ENCODE assay signal across 9 cellular contexts in the genomic region with DNA sequence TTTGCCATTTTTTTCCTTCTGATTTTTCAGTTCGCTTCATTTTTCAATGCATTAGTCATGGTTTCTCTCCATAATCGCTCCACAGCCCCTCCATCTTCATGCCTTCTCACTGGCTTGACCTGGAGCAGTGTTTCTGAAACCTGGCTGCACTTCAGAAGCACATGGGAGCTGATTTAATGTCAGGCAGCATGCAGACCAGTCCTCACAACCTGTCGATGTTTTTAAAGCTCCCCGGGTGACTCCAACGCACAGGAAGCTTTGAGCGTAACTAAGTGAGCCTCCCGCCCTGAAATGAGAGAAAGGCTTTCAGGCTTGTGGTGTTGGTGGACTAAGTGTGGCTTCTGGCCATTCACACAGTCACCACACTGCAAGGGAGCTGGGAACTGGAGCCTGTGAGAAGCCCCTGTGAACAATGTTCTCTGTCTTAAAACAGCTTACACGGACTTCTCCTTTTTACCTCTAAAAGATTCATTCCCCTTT. TPM values are rescaled to one million over a fixed set of nuclear protein-coding genes. Genes with fewer than 3 reads are reported as not detected.
DNase-seq lines count a peak whose midpoint lies in the region; ATAC-seq and TF ChIP-seq lines count a peak whose summit lies in the region.
"Had no signal": no experiment of that assay in that cellular context is flagged by ENCODE, and none has a peak within 500 bp of the region (broad histone marks: within the 10 kb centered on the region; RNA-seq: fewer than 3 reads in every experiment).

No MANE protein-coding gene starts in this region.

- H3K4me1 Mint-ChIP-seq in activated CD8-positive, alpha-beta T cell treated with anti-CD3 and anti-CD28 coated beads for 36 hours (ENCODE audit: low read depth): peaks cover 2% of the 10 kb centered on the region

- H3K4me3 Mint-ChIP-seq in activated CD8-positive, alpha-beta T cell treated with anti-CD3 and anti-CD28 coated beads for 36 hours: no peak overlapping the region

- ATAC-seq in activated CD8-positive, alpha-beta T cell treated with anti-CD3 and anti-CD28 coated beads for 36 hours: peak; percentile 45
- no peak for ATAC-seq in GM18520 (IDR thresholded peaks at IDR 0.05; ENCODE audit: unreplicated experiment)

- intact Hi-C loops in activated CD8-positive, alpha-beta T cell treated with anti-CD3 and anti-CD28 coated beads for 36 hours (cut with micrococcal nuclease): no loop called here

- POLR2A ChIA-PET in activated CD8-positive, alpha-beta T cell treated with anti-CD3 and anti-CD28 coated beads for 36 hours (lab: Charles Lee): interaction anchor here (1.0 to 1.2 kb wide), 2 partner anchors 22 to 30 kb away, joined by 3 to 4 read pairs; no protein-coding TSS in a partner anchor

- H3K27ac ChIP-seq in HL-60 (replicated peaks): peak overlapping the region; percentile 24; the same call in 1 of the 2 replicates

- no peaks in the 10 kb centered on the region for H3K36me3 Mint-ChIP-seq in activated CD8-positive, alpha-beta T cell treated with anti-CD3 and anti-CD28 coated beads for 36 hours (ENCODE audit: low read depth)

- H3K4me3 ChIP-seq in HL-60 (replicated peaks; ENCODE audit: insufficient read depth, low read length): no peak overlapping the region

- H3K27ac Mint-ChIP-seq in activated CD8-positive, alpha-beta T cell treated with anti-CD3 and anti-CD28 coated beads for 36 hours: no peak overlapping the region

- H3K27me3 ChIP-seq in HL-60 (ENCODE audit: insufficient read depth, poor library complexity, severe bottlenecking): no peaks in the 10 kb centered on the region

- DNase-seq in COLO829 (ENCODE audit: low spot score) (peak; percentile 66), HL-60 (ENCODE audit: low read depth in 1 of 2, low spot score in 1 of 2) (peak in 1 of 2 experiments; percentile 16), left kidney (ENCODE audit: low read depth, low spot score) (peak; percentile 94), activated gamma-delta T cell (lab: John Stamatoyannopoulos, UW) (no peak), activated gamma-delta T cell treated with Interleukin-2 at 50 U/mL for 16 hours (no peak), C1 segment of cervical spinal cord (lab: John Stamatoyannopoulos, UW) (no peak)
- DNase-seq in activated CD8-positive, alpha-beta T cell treated with anti-CD3 and anti-CD28 coated beads for 36 hours: peak; percentile 15
- DNase-seq: activated CD4-positive, alpha-beta T cell treated with anti-CD3 and anti-CD28 coated beads for 48 hours had no signal

- H3K9me3 Mint-ChIP-seq in activated CD8-positive, alpha-beta T cell treated with anti-CD3 and anti-CD28 coated beads for 36 hours: no peaks in the 10 kb centered on the region

- no peaks in the 10 kb centered on the region for H3K27me3 Mint-ChIP-seq in activated CD8-positive, alpha-beta T cell treated with anti-CD3 and anti-CD28 coated beads for 36 hours

- TF ChIP-seq CTCF in HL-60 (IDR thresholded peaks at IDR 0.05; ENCODE audit: insufficient read depth, low read length): no peak
- TF ChIP-seq CTCF in activated CD8-positive, alpha-beta T cell treated with anti-CD3 and anti-CD28 coated beads for 36 hours (IDR thresholded peaks at IDR 0.05): no peak

- CTCF ChIA-PET in activated CD8-positive, alpha-beta T cell treated with anti-CD3 and anti-CD28 coated beads for 36 hours (lab: Charles Lee): interaction anchor here (1.3 kb wide), 1 partner anchor 8 kb away, joined by 3 read pairs; no protein-coding TSS in a partner anchor

RNA-seq across cellular contexts. Expression of a gene that starts 16.8 kb away (rescaled TPM):
- 10 to 100 TPM; 45.0 to 45.1 TPM for total RNA-seq in activated CD8-positive, alpha-beta T cell treated with anti-CD3 and anti-CD28 coated beads for 36 hours

RNA-seq across cellular contexts. Expression of a gene that starts 31.7 kb away (rescaled TPM):
- total RNA-seq in activated CD8-positive, alpha-beta T cell treated with anti-CD3 and anti-CD28 coated beads for 36 hours: 1 to 10 TPM; 8.7 to 9.1 TPM

RNA-seq across cellular contexts. Expression of a gene that starts 31.9 kb away (rescaled TPM):
- 10 to 100 TPM; 28.5 to 29.7 TPM for total RNA-seq in activated CD8-positive, alpha-beta T cell treated with anti-CD3 and anti-CD28 coated beads for 36 hours

RNA-seq across cellular contexts. Expression of a gene that starts 37.7 kb away (rescaled TPM):
- 1 to 10 TPM in 1 of 2 experiments, under 1 TPM in 1; 0.76 to 1.1 TPM for total RNA-seq in activated CD8-positive, alpha-beta T cell treated with anti-CD3 and anti-CD28 coated beads for 36 hours

Comparison
In these comparisons a context has a peak if more than half of its experiments do, and no peak if none do; other contexts are left out.
1. DNase-seq: peak in COLO829 (single experiment), activated CD8-positive, alpha-beta T cell treated with anti-CD3 and anti-CD28 coated beads for 36 hours (single experiment) and left kidney (single experiment); none in activated gamma-delta T cell (single experiment), activated gamma-delta T cell treated with Interleukin-2 at 50 U/mL for 16 hours (single experiment) and C1 segment of cervical spinal cord (0 of 14).